ENCODE assay signal across 10 cellular contexts in genomic region chr1:89607888-89608626, GRCh38. TPM values are rescaled to one million over a fixed set of nuclear protein-coding genes. Genes with fewer than 3 reads are reported as not detected.
DNase-seq lines count a peak whose midpoint lies in the region; ATAC-seq lines count a peak whose summit lies in the region.
"Had no signal": no experiment of that assay in that cellular context is flagged by ENCODE, and none has a peak within 500 bp of the region (broad histone marks: within the 10 kb centered on the region; RNA-seq: fewer than 3 reads in every experiment).

No MANE protein-coding gene starts in this region.

- peak; percentile 64 for DNase-seq in SK-MEL-5 (ENCODE audit: low read depth, low spot score)
- DNase-seq in activated T-cell treated with anti-CD3 and anti-CD28 coated beads, Interleukin-2, amount 50 U/mL, for 48 hours = peak; percentile 73 to 74
- DNase-seq in Right ventricle myocardium superior = peak; percentile 41
- peak in 2 of 3 donors; percentile 61 to 66 for DNase-seq in stimulated activated CD4-positive, alpha-beta T cell treated with anti-CD3 and anti-CD28 coated beads, TNF-alpha, amount 100 ng/mL, for 48 hours (ENCODE audit: low read depth in 3 of 3)
- no peak for DNase-seq in DMS53 (lab: John Stamatoyannopoulos, UW)
- DNase-seq in NCI-H446 treated with DMSO at 0.1 percent for 48 hours (lab: John Stamatoyannopoulos, UW) = no peak
- no peak for DNase-seq in NCI-H2227 treated with DMSO at 0.1 percent for 48 hours (lab: John Stamatoyannopoulos, UW)
- DNase-seq: DND-41, SJCRH30 had no signal

- in situ Hi-C loops in SK-MEL-5 (cut with HindIII; ENCODE audit: low pct_unique_long_range_greater_than_20kb, low sequenced_read_pairs) = no loop called here

- ATAC-seq in Right ventricle myocardium superior (ENCODE audit: poor library complexity) = peak; percentile 64
- ATAC-seq in HG02678 (IDR thresholded peaks at IDR 0.05; ENCODE audit: unreplicated experiment) = no peak

- intact Hi-C loops in Right ventricle myocardium superior (cut with DNase I) = no loop called here

RNA-seq across cellular contexts. Expression of gene LRRC8C, which starts 24.9 kb away (rescaled TPM):
- total RNA-seq in SK-MEL-5 (2014; rRNA removed; shearing (Covaris generic)) = 2.7 and 3.2 TPM in 2 replicates
- 2.7 and 3.6 TPM in 2 replicates for polyA plus RNA-seq in SK-MEL-5 (2015; cell fraction: cytosol; rRNA removed)
- 1.1 and 1.2 TPM in 2 replicates for polyA plus RNA-seq in SK-MEL-5 (2015; cell fraction: nucleus; rRNA removed)
- 5.9 TPM for total RNA-seq in Right ventricle myocardium superior

Comparison
In these comparisons a context has a peak if more than half of its experiments do, and no peak if none do; other contexts are left out.
1. DNase-seq: peak in SK-MEL-5 (single experiment), activated T-cell treated with anti-CD3 and anti-CD28 coated beads, Interleukin-2, amount 50 U/mL, for 48 hours (2 of 2), Right ventricle myocardium superior (single experiment) and stimulated activated CD4-positive, alpha-beta T cell treated with anti-CD3 and anti-CD28 coated beads, TNF-alpha, amount 100 ng/mL, for 48 hours (2 of 3); none in DMS53 (single experiment), NCI-H446 treated with DMSO at 0.1 percent for 48 hours (single experiment) and NCI-H2227 treated with DMSO at 0.1 percent for 48 hours (single experiment).